17 cellular contexts compared by ENCODE assay signal in the genomic region with DNA sequence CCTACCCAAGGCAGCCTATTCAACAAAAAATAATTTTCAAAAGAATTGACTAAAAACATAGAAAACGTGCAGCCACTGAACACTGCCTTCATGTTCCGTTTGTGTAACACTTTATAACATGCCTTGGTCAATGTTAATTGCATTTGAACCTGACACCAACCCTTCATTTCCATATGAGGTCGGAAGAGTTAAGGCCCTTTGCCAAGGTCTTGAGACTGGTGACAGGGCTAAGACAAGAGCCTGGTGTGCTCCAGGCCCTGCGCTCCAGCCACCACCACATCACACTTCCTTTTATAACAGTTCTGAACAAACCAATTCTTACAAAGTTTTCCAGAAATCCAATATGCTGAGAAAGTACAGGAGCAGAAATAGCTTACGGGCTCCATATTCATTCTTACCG. TPM values are rescaled to one million over a fixed set of nuclear protein-coding genes. Genes with fewer than 3 reads are reported as not detected.
DNase-seq lines count a peak whose midpoint lies in the region; TF ChIP-seq lines count a peak whose summit lies in the region.
"Had no signal": no experiment of that assay in that cellular context is flagged by ENCODE, and none has a peak within 500 bp of the region (broad histone marks: within the 10 kb centered on the region; RNA-seq: fewer than 3 reads in every experiment).

No MANE protein-coding gene starts in this region.

- no peak overlapping the region for H3K4me3 Mint-ChIP-seq in activated naive CD8-positive, alpha-beta T cell
- H3K4me3 Mint-ChIP-seq in activated naive CD8-positive, alpha-beta T cell treated with anti-CD3 and anti-CD28 coated beads for 36 hours: no peak overlapping the region
- H3K4me3 Mint-ChIP-seq: CD14-positive monocyte had no signal

- H2BK120ac ChIP-seq in mesenchymal stem cell (ENCODE audit: low read depth, low read length): no peak overlapping the region

- no peak overlapping the region for H2BK5ac ChIP-seq in mesenchymal stem cell (ENCODE audit: low read depth, low read length, poor library complexity, severe bottlenecking)

- peak overlapping the region; percentile 52 for H3K27ac Mint-ChIP-seq in activated naive CD8-positive, alpha-beta T cell
- no peak overlapping the region for H3K27ac Mint-ChIP-seq in activated naive CD8-positive, alpha-beta T cell treated with anti-CD3 and anti-CD28 coated beads for 36 hours
- H3K27ac Mint-ChIP-seq: CD14-positive monocyte had no signal

- H3K9ac ChIP-seq in mesenchymal stem cell (ENCODE audit: low read length): peak overlapping the region; percentile 27

- no peak overlapping the region for H2BK12ac ChIP-seq in mesenchymal stem cell (ENCODE audit: low read length in 2 of 2)

- H3K36me3 ChIP-seq in mesenchymal stem cell (ENCODE audit: control insufficient read depth in 1 of 2, insufficient read depth in 2 of 2, low read depth in 1 of 2, low read length in 2 of 2): peaks cover 0 to 29% of the 10 kb centered on the region in 2 experiments
- peaks cover 0 to 23% (median 0%) of the 10 kb centered on the region in 3 donors for H3K36me3 ChIP-seq in tibial nerve

- no peak overlapping the region for H4K8ac ChIP-seq in mesenchymal stem cell (ENCODE audit: low read length)

- no peak overlapping the region for H3K23ac ChIP-seq in mesenchymal stem cell (ENCODE audit: low read length in 2 of 2)

- H3K9me3 ChIP-seq in mesenchymal stem cell (ENCODE audit: control insufficient read depth, low read length) (no peaks in the 10 kb centered on the region), tibial nerve (no peaks in the 10 kb centered on the region)
- H3K9me3 ChIP-seq: A549 had no signal

- no peaks in the 10 kb centered on the region for H3K27me3 Mint-ChIP-seq in activated naive CD8-positive, alpha-beta T cell
- no peaks in the 10 kb centered on the region for H3K27me3 Mint-ChIP-seq in activated naive CD8-positive, alpha-beta T cell treated with anti-CD3 and anti-CD28 coated beads for 36 hours

- H2AFZ ChIP-seq in mesenchymal stem cell (ENCODE audit: low read depth, low read length): no peak overlapping the region

- H3K4me1 ChIP-seq in mesenchymal stem cell (ENCODE audit: control insufficient read depth, insufficient read depth, low read depth, low read length): peaks cover 6% of the 10 kb centered on the region
- H3K4me1 ChIP-seq in tibial nerve: peaks cover 0 to 77% (median 7%) of the 10 kb centered on the region in 4 donors

- no peak overlapping the region for H4K91ac ChIP-seq in mesenchymal stem cell (ENCODE audit: low read length)

- H3K27ac ChIP-seq in angular gyrus (ENCODE audit: low read depth, low read length) (peak overlapping the region; percentile 70), mesenchymal stem cell (ENCODE audit: low read length, poor library complexity, severe bottlenecking) (no peak overlapping the region), tibial nerve (peak overlapping the region; percentile 17 to 98 (median 92))
- H3K27ac ChIP-seq: A549 had no signal

- H3K36me3 Mint-ChIP-seq in activated naive CD8-positive, alpha-beta T cell: peaks cover 2% of the 10 kb centered on the region
- peaks cover 3% of the 10 kb centered on the region for H3K36me3 Mint-ChIP-seq in activated naive CD8-positive, alpha-beta T cell treated with anti-CD3 and anti-CD28 coated beads for 36 hours

- H3K18ac ChIP-seq in mesenchymal stem cell (ENCODE audit: low read depth in 1 of 2, low read length in 2 of 2): no peak overlapping the region

- no peak overlapping the region for H3K14ac ChIP-seq in mesenchymal stem cell (ENCODE audit: low read length in 2 of 2)

- H3K27me3 ChIP-seq in mesenchymal stem cell (ENCODE audit: control insufficient read depth in 1 of 2, insufficient read depth in 1 of 2, low read length in 2 of 2): no peaks in the 10 kb centered on the region
- no peaks in the 10 kb centered on the region for H3K27me3 ChIP-seq in tibial nerve

- no peak overlapping the region for H3K4me3 ChIP-seq in mesenchymal stem cell (ENCODE audit: insufficient read depth in 1 of 2, low read depth in 1 of 2, low read length in 2 of 2)
- peak overlapping the region in 2 of 4 donors; percentile 10 to 95 for H3K4me3 ChIP-seq in tibial nerve
- H3K4me3 ChIP-seq: A549 had no signal

- no peak overlapping the region for H3K4me2 ChIP-seq in mesenchymal stem cell (ENCODE audit: low read length, poor library complexity, severe bottlenecking)
- H3K4me2 ChIP-seq: A549 had no signal

- no peak for TF ChIP-seq CTCF in tibial nerve (IDR thresholded peaks at IDR 0.05)

- 86% methylated on average over 6 of the region's 6 CpGs for WGBS in mesenchymal stem cell
- WGBS in tibial nerve, 2 donors: 43 to 44% methylated on average over 6 of the region's 6 CpGs

- no peak for TF ChIP-seq EP300 in tibial nerve (IDR thresholded peaks at IDR 0.05)

- DNase-seq in activated naive CD8-positive, alpha-beta T cell treated with anti-CD3 and anti-CD28 coated beads for 36 hours: no peak
- DNase-seq in mesenchymal stem cell: no peak
- no peak for DNase-seq in tibial nerve (ENCODE audit: low spot score in 2 of 2)
- no peak for DNase-seq in NCI-H1417 (lab: John Stamatoyannopoulos, UW)
- DNase-seq in NCI-H1694 treated with DMSO at 0.1 percent for 48 hours (lab: John Stamatoyannopoulos, UW): no peak
- DNase-seq in activated CD8-positive, alpha-beta memory T cell treated with anti-CD3 and anti-CD28 coated beads, Interleukin-2, amount 50 U/mL, for 48 hours: no peak
- DNase-seq: DND-41, KG1, MM.1S, NCI-H2029, NCI-H2171 treated with DMSO at 0.1 percent for 48 hours, NCI-H510A treated with DMSO at 0.1 percent for 48 hours, SIG-M5 had no signal

- no peak overlapping the region for H2BK15ac ChIP-seq in mesenchymal stem cell (ENCODE audit: low read depth, poor library complexity, severe bottlenecking)

- peaks cover 69% of the 10 kb centered on the region for H3K4me1 Mint-ChIP-seq in activated naive CD8-positive, alpha-beta T cell (ENCODE audit: low read depth)
- peaks cover 47% of the 10 kb centered on the region for H3K4me1 Mint-ChIP-seq in activated naive CD8-positive, alpha-beta T cell treated with anti-CD3 and anti-CD28 coated beads for 36 hours

- no peaks in the 10 kb centered on the region for H3K9me3 Mint-ChIP-seq in activated naive CD8-positive, alpha-beta T cell (ENCODE audit: low read depth)
- no peaks in the 10 kb centered on the region for H3K9me3 Mint-ChIP-seq in activated naive CD8-positive, alpha-beta T cell treated with anti-CD3 and anti-CD28 coated beads for 36 hours
- H3K9me3 Mint-ChIP-seq: CD14-positive monocyte had no signal

- H3K4ac ChIP-seq in mesenchymal stem cell (ENCODE audit: low read depth in 1 of 2, low read length in 2 of 2): no peak overlapping the region

- H2AK5ac ChIP-seq in mesenchymal stem cell (ENCODE audit: low read length, severe bottlenecking): no peak overlapping the region

- peaks cover 25% of the 10 kb centered on the region for H3K79me1 ChIP-seq in mesenchymal stem cell (replicated peaks; ENCODE audit: low read length, poor library complexity, severe bottlenecking)

- peak in 1 of 2 donors; percentile 10 for TF ChIP-seq POLR2A in tibial nerve (IDR thresholded peaks at IDR 0.05)

RNA-seq across cellular contexts. Expression of a gene that starts 4.2 kb away (rescaled TPM):
- 1 to 10 TPM; 9.3 to 9.6 TPM for total RNA-seq in activated naive CD8-positive, alpha-beta T cell treated with anti-CD3 and anti-CD28 coated beads for 36 hours
- 22.8 TPM for polyA plus RNA-seq in mesenchymal stem cell (2013, experiment 1 of 2)
- 21.2 TPM for polyA plus RNA-seq in mesenchymal stem cell (2013, experiment 2 of 2)
- total RNA-seq in tibial nerve: 100 to 1,000 TPM in 3 of 4 donors, 10 to 100 TPM in 1; 79.8 to 144 (median 120) TPM

RNA-seq across cellular contexts. Expression of a gene that starts 49.2 kb away (rescaled TPM):
- total RNA-seq in activated naive CD8-positive, alpha-beta T cell treated with anti-CD3 and anti-CD28 coated beads for 36 hours: not detected
- polyA plus RNA-seq in mesenchymal stem cell (2013, experiment 1 of 2): not detected
- not detected for polyA plus RNA-seq in mesenchymal stem cell (2013, experiment 2 of 2)
- not detected for total RNA-seq in tibial nerve
- polyA plus RNA-seq: A549, CD14-positive monocyte had no signal

Comparison
In these comparisons a context has a peak if more than half of its experiments do, and no peak if none do; other contexts are left out.
1. RNA of a gene that starts 4.2 kb away (total RNA-seq): 79.8 to 144 TPM in tibial nerve; 9.3 to 9.6 TPM in activated naive CD8-positive, alpha-beta T cell treated with anti-CD3 and anti-CD28 coated beads for 36 hours; every median in the first group is over 4 times any median in the second.